14 cellular contexts compared by ENCODE assay signal in genomic region chr5:154206291-154206690, GRCh38.
"Had no signal": no experiment of that assay in that cellular context is flagged by ENCODE, and none has a peak within 500 bp of the region (broad histone marks: within the 10 kb centered on the region; RNA-seq: fewer than 3 reads in every experiment).

No MANE protein-coding gene starts in this region.

- H3K27me3 Mint-ChIP-seq: activated CD4-positive, alpha-beta memory T cell treated with anti-CD3 and anti-CD28 coated beads for 36 hours; activated naive CD8-positive, alpha-beta T cell treated with anti-CD3 and anti-CD28 coated beads, Interleukin-2, amount 50 U/mL, for 24 hours had no signal

- H3K27ac Mint-ChIP-seq: activated CD4-positive, alpha-beta memory T cell treated with anti-CD3 and anti-CD28 coated beads for 36 hours; activated naive CD8-positive, alpha-beta T cell treated with anti-CD3 and anti-CD28 coated beads, Interleukin-2, amount 50 U/mL, for 24 hours; T-helper 1 cell treated with Interleukin-12 subunit alpha and Interleukin-12 subunit beta and Interleukin-4 antibody, amounts not matched to agents 30 μg/mL and 1 μg/mL, for 36 hours had no signal

- H3K9me3 Mint-ChIP-seq: activated naive CD8-positive, alpha-beta T cell treated with anti-CD3 and anti-CD28 coated beads, Interleukin-2, amount 50 U/mL, for 24 hours; T-helper 1 cell treated with Interleukin-12 subunit alpha and Interleukin-12 subunit beta and Interleukin-4 antibody, amounts not matched to agents 30 μg/mL and 1 μg/mL, for 36 hours had no signal

- H3K9me3 ChIP-seq: colonic mucosa, pancreas, uterus had no signal

- H3K36me3 ChIP-seq: cardiac muscle cell, colonic mucosa, pancreas, uterus had no signal

- H3K27me3 ChIP-seq: cardiac muscle cell, colonic mucosa, pancreas, uterus had no signal

- DNase-seq: activated CD4-positive, alpha-beta memory T cell treated with anti-CD3 and anti-CD28 coated beads for 36 hours; activated gamma-delta T cell treated with Interleukin-2 at 50 U/mL for 16 hours; activated naive CD8-positive, alpha-beta T cell treated with anti-CD3 and anti-CD28 coated beads, Interleukin-2, amount 50 U/mL, for 24 hours; activated T-cell treated with anti-CD3 and anti-CD28 coated beads, Interleukin-2, amount 50 U/mL, for 48 hours; colonic mucosa; effector CD4-positive, alpha-beta T cell; left ventricle myocardium inferior; mesenchymal stem cell; pancreas; stimulated activated CD4-positive, alpha-beta T cell treated with anti-CD3 and anti-CD28 coated beads, Interleukin-15, amount 100 ng/mL, for 24 hours; stimulated activated CD4-positive, alpha-beta T cell treated with anti-CD3 and anti-CD28 coated beads, Interleukin-4, amount 100 ng/mL, for 4 hours; uterus had no signal

- ATAC-seq: activated naive CD8-positive, alpha-beta T cell treated with anti-CD3 and anti-CD28 coated beads, Interleukin-2, amount 50 U/mL, for 24 hours; pancreas had no signal

- H3K27ac ChIP-seq: cardiac muscle cell, colonic mucosa, left ventricle myocardium inferior, pancreas, uterus had no signal

- H3K4me1 ChIP-seq: pancreas, uterus had no signal

- H3K4me3 ChIP-seq: cardiac muscle cell, colonic mucosa, left ventricle myocardium inferior, pancreas, uterus had no signal

- H3K4me3 Mint-ChIP-seq: activated CD4-positive, alpha-beta memory T cell treated with anti-CD3 and anti-CD28 coated beads for 36 hours; activated naive CD8-positive, alpha-beta T cell treated with anti-CD3 and anti-CD28 coated beads, Interleukin-2, amount 50 U/mL, for 24 hours; T-helper 1 cell treated with Interleukin-12 subunit alpha and Interleukin-12 subunit beta and Interleukin-4 antibody, amounts not matched to agents 30 μg/mL and 1 μg/mL, for 36 hours had no signal
